ENCODE assay signal across 11 cellular contexts in the genomic region with DNA sequence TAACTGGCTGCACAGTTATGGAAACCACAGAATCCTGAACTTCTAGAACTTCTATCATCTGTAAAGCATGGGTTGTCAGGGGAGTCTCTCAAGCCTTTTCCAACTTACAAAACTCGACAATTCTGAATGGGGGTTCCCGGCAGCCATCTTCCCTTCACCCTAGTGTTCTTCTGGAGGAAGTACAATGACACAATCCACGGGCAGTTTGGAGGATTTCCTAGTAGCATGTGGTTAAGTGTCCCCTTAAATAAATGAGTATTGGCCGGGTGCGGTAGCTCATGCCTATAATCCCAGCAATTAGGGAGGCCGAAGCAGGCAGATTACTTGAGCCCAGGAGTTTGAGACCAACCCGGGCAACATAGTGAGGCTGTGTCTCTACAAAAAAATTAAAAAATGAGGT. TPM values are rescaled to one million over a fixed set of nuclear protein-coding genes. Genes with fewer than 3 reads are reported as not detected.
DNase-seq lines count a peak whose midpoint lies in the region; ATAC-seq lines count a peak whose summit lies in the region.
"Had no signal": no experiment of that assay in that cellular context is flagged by ENCODE, and none has a peak within 500 bp of the region (broad histone marks: within the 10 kb centered on the region; RNA-seq: fewer than 3 reads in every experiment).

No MANE protein-coding gene starts in this region.

- H3K27me3 Mint-ChIP-seq in activated CD4-positive, alpha-beta T cell treated with anti-CD3 and anti-CD28 coated beads, Interleukin-2, amount 10 ng/mL, durations not matched to agents 24 days and 14 days: no peaks in the 10 kb centered on the region
- no peaks in the 10 kb centered on the region for H3K27me3 Mint-ChIP-seq in stimulated activated memory B cell treated with anti-CD40 and anti-IgM and Interleukin-4, amounts not matched to agents 10 μg/mL and 1 μg/mL and 100 μg/mL, for 72 hours

- H3K36me3 Mint-ChIP-seq in activated CD4-positive, alpha-beta T cell treated with anti-CD3 and anti-CD28 coated beads, Interleukin-2, amount 10 ng/mL, durations not matched to agents 24 days and 14 days (ENCODE audit: low read depth): peaks cover 2% of the 10 kb centered on the region
- no peaks in the 10 kb centered on the region for H3K36me3 Mint-ChIP-seq in stimulated activated memory B cell treated with anti-CD40 and anti-IgM and Interleukin-4, amounts not matched to agents 10 μg/mL and 1 μg/mL and 100 μg/mL, for 72 hours

- peak overlapping the region; percentile 80 for H3K4me3 ChIP-seq in effector memory CD4-positive, alpha-beta T cell (ENCODE audit: insufficient read depth, low read depth, low read length, poor library complexity, severe bottlenecking)
- H3K4me3 ChIP-seq: lung had no signal

- no peaks in the 10 kb centered on the region for H3K36me3 ChIP-seq in effector memory CD4-positive, alpha-beta T cell (ENCODE audit: control insufficient read depth, insufficient read depth, low read length)

- H3K27ac ChIP-seq in effector memory CD4-positive, alpha-beta T cell (ENCODE audit: insufficient read depth, low read length, poor library complexity, severe bottlenecking): peak overlapping the region; percentile 36

- no peak for DNase-seq in activated CD4-positive, alpha-beta T cell treated with anti-CD3 and anti-CD28 coated beads, Interleukin-2, amount 10 ng/mL, durations not matched to agents 24 days and 14 days
- no peak for DNase-seq in activated CD4-positive, alpha-beta T cell treated with anti-CD3 and anti-CD28 coated beads, Interleukin-2, amount 50 U/mL, for 1 hour
- DNase-seq in NOMO-1 treated with DMSO at 0.1 percent for 48 hours (lab: John Stamatoyannopoulos, UW; ENCODE audit: unreplicated experiment): peak; percentile 64
- DNase-seq in effector memory CD4-positive, alpha-beta T cell: no peak
- no peak for DNase-seq in NCI-H1417 (lab: John Stamatoyannopoulos, UW)
- DNase-seq in amygdala (lab: John Stamatoyannopoulos, UW): no peak
- DNase-seq: activated CD8-positive, alpha-beta memory T cell treated with anti-CD3 and anti-CD28 coated beads, Interleukin-2, amount 50 U/mL, for 48 hours; NCI-H748 treated with DMSO at 0.1 percent for 48 hours had no signal

- no peaks in the 10 kb centered on the region for H3K27me3 ChIP-seq in effector memory CD4-positive, alpha-beta T cell (replicated peaks; ENCODE audit: control insufficient read depth, insufficient read depth, low read length, poor library complexity, severe bottlenecking)

- no peak for ATAC-seq in stimulated activated memory B cell treated with anti-CD40 and anti-IgM and Interleukin-4, amounts not matched to agents 10 μg/mL and 1 μg/mL and 100 μg/mL, for 72 hours
- no peak for ATAC-seq in HG03159 (IDR thresholded peaks at IDR 0.05; ENCODE audit: unreplicated experiment)

- H3K9me3 Mint-ChIP-seq in activated CD4-positive, alpha-beta T cell treated with anti-CD3 and anti-CD28 coated beads, Interleukin-2, amount 10 ng/mL, durations not matched to agents 24 days and 14 days: no peaks in the 10 kb centered on the region
- H3K9me3 Mint-ChIP-seq in stimulated activated memory B cell treated with anti-CD40 and anti-IgM and Interleukin-4, amounts not matched to agents 10 μg/mL and 1 μg/mL and 100 μg/mL, for 72 hours: no peaks in the 10 kb centered on the region

- peaks cover 34% of the 10 kb centered on the region for H3K4me1 Mint-ChIP-seq in activated CD4-positive, alpha-beta T cell treated with anti-CD3 and anti-CD28 coated beads, Interleukin-2, amount 10 ng/mL, durations not matched to agents 24 days and 14 days
- peaks cover 49% of the 10 kb centered on the region for H3K4me1 Mint-ChIP-seq in stimulated activated memory B cell treated with anti-CD40 and anti-IgM and Interleukin-4, amounts not matched to agents 10 μg/mL and 1 μg/mL and 100 μg/mL, for 72 hours

- H3K4me3 Mint-ChIP-seq in activated CD4-positive, alpha-beta T cell treated with anti-CD3 and anti-CD28 coated beads, Interleukin-2, amount 10 ng/mL, durations not matched to agents 24 days and 14 days: peak overlapping the region; percentile 3
- H3K4me3 Mint-ChIP-seq in stimulated activated memory B cell treated with anti-CD40 and anti-IgM and Interleukin-4, amounts not matched to agents 10 μg/mL and 1 μg/mL and 100 μg/mL, for 72 hours: peak overlapping the region; percentile 61

- H3K27ac Mint-ChIP-seq in activated CD4-positive, alpha-beta T cell treated with anti-CD3 and anti-CD28 coated beads, Interleukin-2, amount 10 ng/mL, durations not matched to agents 24 days and 14 days: no peak overlapping the region
- H3K27ac Mint-ChIP-seq in stimulated activated memory B cell treated with anti-CD40 and anti-IgM and Interleukin-4, amounts not matched to agents 10 μg/mL and 1 μg/mL and 100 μg/mL, for 72 hours: peak overlapping the region; percentile 89

- peaks cover 18% of the 10 kb centered on the region for H3K4me1 ChIP-seq in effector memory CD4-positive, alpha-beta T cell (ENCODE audit: control insufficient read depth, insufficient read depth, low read length, poor library complexity, severe bottlenecking)

- no peaks in the 10 kb centered on the region for H3K9me3 ChIP-seq in effector memory CD4-positive, alpha-beta T cell (ENCODE audit: control insufficient read depth, low read length)

- intact Hi-C loops in activated CD4-positive, alpha-beta T cell treated with anti-CD3 and anti-CD28 coated beads, Interleukin-2, amount 10 ng/mL, durations not matched to agents 24 days and 14 days (cut with micrococcal nuclease): no loop called here

RNA-seq across cellular contexts. Expression of gene SLC16A6, which starts 2.1 kb away (rescaled TPM):
- total RNA-seq in activated CD4-positive, alpha-beta T cell treated with anti-CD3 and anti-CD28 coated beads, Interleukin-2, amount 10 ng/mL, durations not matched to agents 24 days and 14 days: 2.6 and 2.7 TPM in 2 replicates

RNA-seq across cellular contexts. Expression of gene ARSG, which starts 2.5 kb away (rescaled TPM):
- 5.6 and 7.1 TPM in 2 replicates for total RNA-seq in activated CD4-positive, alpha-beta T cell treated with anti-CD3 and anti-CD28 coated beads, Interleukin-2, amount 10 ng/mL, durations not matched to agents 24 days and 14 days

RNA-seq across cellular contexts. Expression of gene AMZ2, which starts 41.0 kb away (rescaled TPM):
- 75.8 and 77.5 TPM in 2 replicates for total RNA-seq in activated CD4-positive, alpha-beta T cell treated with anti-CD3 and anti-CD28 coated beads, Interleukin-2, amount 10 ng/mL, durations not matched to agents 24 days and 14 days
